10 cellular contexts compared by ENCODE assay signal in genomic region chr15:72902245-72902928, GRCh38.
DNase-seq lines count a peak whose midpoint lies in the region; ATAC-seq and TF ChIP-seq lines count a peak whose summit lies in the region.
"Had no signal": no experiment of that assay in that cellular context is flagged by ENCODE, and none has a peak within 500 bp of the region (broad histone marks: within the 10 kb centered on the region; RNA-seq: fewer than 3 reads in every experiment).

No MANE protein-coding gene starts in this region.

- intact Hi-C loops in psoas muscle (cut with DNase I) = no loop called here

- ATAC-seq in psoas muscle (peak; percentile 89 to 99 (median 94)), HG03469 (IDR thresholded peaks at IDR 0.05; ENCODE audit: unreplicated experiment) (no peak), GM18868 (IDR thresholded peaks at IDR 0.05; ENCODE audit: unreplicated experiment) (no peak)

- DNase-seq in BJ (ENCODE audit: low read depth) (peak; percentile 70), RPMI7951 (ENCODE audit: low read depth) (peak; percentile 81), glomerular visceral epithelial cell (ENCODE audit: extremely low spot score) (peak; percentile 4), psoas muscle (peak; percentile 66 to 86), iPS-NIHi11 (ENCODE audit: low spot score) (no peak), T-helper 9 cell (no peak)
- DNase-seq: activated CD4-positive, alpha-beta T cell treated with anti-CD3 and anti-CD28 coated beads, Interleukin-2, amount 50 U/mL, for 48 hours; Peyer's patch had no signal

- H3K27me3 ChIP-seq in BJ (ENCODE audit: control insufficient read depth, insufficient read depth, low read length) = no peaks in the 10 kb centered on the region; the same call in 1 of the 2 replicates
- H3K27me3 ChIP-seq in psoas muscle (ENCODE audit: insufficient read depth in 3 of 3, low read length in 2 of 3) = no peaks in the 10 kb centered on the region
- H3K27me3 ChIP-seq: Peyer's patch had no signal

- no peak overlapping the region for H3K4me3 ChIP-seq in BJ (ENCODE audit: low read depth, low read length)
- no peak overlapping the region for H3K4me3 ChIP-seq in psoas muscle
- H3K4me3 ChIP-seq: Peyer's patch had no signal

- 7 to 18% (median 7%) methylated on average over 15 of the region's 15 CpGs for WGBS in psoas muscle, 3 donors

- H3K36me3 ChIP-seq in BJ (ENCODE audit: control insufficient read depth, insufficient read depth, low read length) = no peaks in the 10 kb centered on the region
- no peaks in the 10 kb centered on the region for H3K36me3 ChIP-seq in psoas muscle (ENCODE audit: insufficient read depth in 1 of 2, low read depth in 1 of 2)
- H3K36me3 ChIP-seq: Peyer's patch had no signal

- peak overlapping the region; percentile 33 for H3K27ac ChIP-seq in psoas muscle

- no peaks in the 10 kb centered on the region for H3K9me3 ChIP-seq in psoas muscle
- H3K9me3 ChIP-seq: Peyer's patch had no signal

- POLR2A ChIA-PET in BJ (lab: Charles Lee) = interaction anchor here (0.7 kb wide), 1 partner anchor 17 kb away, joined by 3 read pairs; no protein-coding TSS in a partner anchor

- peaks cover 18% of the 10 kb centered on the region for H3K4me1 ChIP-seq in psoas muscle
- H3K4me1 ChIP-seq: Peyer's patch had no signal

- TF ChIP-seq CTCF in BJ (IDR thresholded peaks at IDR 0.05; ENCODE audit: insufficient read depth, low read depth, low read length) (no peak), psoas muscle (IDR thresholded peaks at IDR 0.05) (peak; percentile 4)

- CTCF ChIA-PET in BJ (lab: Yijun Ruan, JAX) = interaction anchor here (0.9 kb wide), 1 partner anchor 104 kb away, joined by 4 read pairs; no protein-coding TSS in a partner anchor

Comparison
In these comparisons a context has a peak if more than half of its experiments do, and no peak if none do; other contexts are left out.
1. DNase-seq: peak in BJ (single experiment), RPMI7951 (single experiment), glomerular visceral epithelial cell (single experiment) and psoas muscle (2 of 2); none in iPS-NIHi11 (single experiment) and T-helper 9 cell (single experiment).
2. ATAC-seq: peak in psoas muscle (4 of 4); none in HG03469 (single experiment) and GM18868 (single experiment).